In genomic region chr22:41417622-41418390, GRCh38 we compare ENCODE assay signal across 10 cellular contexts. TPM values are rescaled to one million over a fixed set of nuclear protein-coding genes. Genes with fewer than 3 reads are reported as not detected.
A peak's percentile ranks its signal among the peaks of the same experiment; 100 is the strongest.
DNase-seq lines count a peak whose midpoint lies in the region; ATAC-seq and TF ChIP-seq lines count a peak whose summit lies in the region.
"Had no signal": no experiment of that assay in that cellular context is flagged by ENCODE, and none has a peak within 500 bp of the region (broad histone marks: within the 10 kb centered on the region; RNA-seq: fewer than 3 reads in every experiment).

No MANE protein-coding gene starts in this region.

- H3K9me3 Mint-ChIP-seq in activated T-cell treated with anti-CD3 and anti-CD28 coated beads, Interleukin-2, amount 50 U/mL, for 24 hours: no peaks in the 10 kb centered on the region
- no peaks in the 10 kb centered on the region for H3K9me3 Mint-ChIP-seq in activated CD4-positive, alpha-beta T cell treated with anti-CD3 and anti-CD28 coated beads, Interleukin-2, amount 10 ng/mL, durations not matched to agents 7 days and 5 days
- H3K9me3 Mint-ChIP-seq: activated naive CD8-positive, alpha-beta T cell treated with anti-CD3 and anti-CD28 coated beads, Interleukin-2, amount 10 ng/mL, durations not matched to agents 7 days and 5 days had no signal

- peaks cover 32% of the 10 kb centered on the region for H3K36me3 Mint-ChIP-seq in activated T-cell treated with anti-CD3 and anti-CD28 coated beads, Interleukin-2, amount 50 U/mL, for 24 hours (ENCODE audit: low read depth)
- H3K36me3 Mint-ChIP-seq in activated CD4-positive, alpha-beta T cell treated with anti-CD3 and anti-CD28 coated beads, Interleukin-2, amount 10 ng/mL, durations not matched to agents 7 days and 5 days (ENCODE audit: low read depth): peaks cover 3% of the 10 kb centered on the region

- peaks cover 22% of the 10 kb centered on the region for H3K4me1 Mint-ChIP-seq in activated T-cell treated with anti-CD3 and anti-CD28 coated beads, Interleukin-2, amount 50 U/mL, for 24 hours (ENCODE audit: low read depth)
- peaks cover 15% of the 10 kb centered on the region for H3K4me1 Mint-ChIP-seq in activated CD4-positive, alpha-beta T cell treated with anti-CD3 and anti-CD28 coated beads, Interleukin-2, amount 10 ng/mL, durations not matched to agents 7 days and 5 days

- H3K27ac ChIP-seq in esophagus squamous epithelium (peak overlapping the region; percentile 49 to 88 (median 81)), thoracic aorta (peak overlapping the region; percentile 90 to 92)

- ATAC-seq in thoracic aorta (ENCODE audit: insufficient number of reproducible peaks, low FRiP score, low read depth) (peak; percentile 74), GM18519 (IDR thresholded peaks at IDR 0.05; ENCODE audit: low FRiP score, unreplicated experiment) (no peak)

- POLR2A ChIA-PET in activated CD4-positive, alpha-beta T cell treated with anti-CD3 and anti-CD28 coated beads, Interleukin-2, amount 10 ng/mL, durations not matched to agents 7 days and 5 days (lab: Charles Lee): no interaction called here

- TF ChIP-seq CTCF in esophagus squamous epithelium (IDR thresholded peaks at IDR 0.05) (no peak), thoracic aorta (IDR thresholded peaks at IDR 0.05) (no peak)

- intact Hi-C loops in esophagus squamous epithelium (cut with DNase I): no loop called here

- 47 to 66% methylated on average over 6 to 10 of the region's 13 CpGs for WGBS in esophagus squamous epithelium, 2 donors

- TF ChIP-seq POLR2A in esophagus squamous epithelium (IDR thresholded peaks at IDR 0.05): no peak

- H3K27me3 ChIP-seq in esophagus squamous epithelium: no peaks in the 10 kb centered on the region
- no peaks in the 10 kb centered on the region for H3K27me3 ChIP-seq in thoracic aorta (replicated peaks; ENCODE audit: insufficient read depth)

- CTCF ChIA-PET in activated CD4-positive, alpha-beta T cell treated with anti-CD3 and anti-CD28 coated beads, Interleukin-2, amount 10 ng/mL, durations not matched to agents 7 days and 5 days (lab: Charles Lee): interaction anchor here (0.8 to 1.3 kb wide), 4 partner anchors 8 to 110 kb away, joined by 3 to 5 read pairs (median 4); no protein-coding TSS in a partner anchor

- H3K36me3 ChIP-seq in esophagus squamous epithelium: peaks cover 0 to under 1% (median 0%) of the 10 kb centered on the region in 3 donors
- no peaks in the 10 kb centered on the region for H3K36me3 ChIP-seq in thoracic aorta

- H3K27ac Mint-ChIP-seq in activated T-cell treated with anti-CD3 and anti-CD28 coated beads, Interleukin-2, amount 50 U/mL, for 24 hours: no peak overlapping the region
- no peak overlapping the region for H3K27ac Mint-ChIP-seq in activated CD4-positive, alpha-beta T cell treated with anti-CD3 and anti-CD28 coated beads, Interleukin-2, amount 10 ng/mL, durations not matched to agents 7 days and 5 days
- H3K27ac Mint-ChIP-seq: activated naive CD8-positive, alpha-beta T cell treated with anti-CD3 and anti-CD28 coated beads, Interleukin-2, amount 10 ng/mL, durations not matched to agents 7 days and 5 days had no signal

- H3K4me3 ChIP-seq in esophagus squamous epithelium: peak overlapping the region in 1 of 4 donors; percentile 21
- H3K4me3 ChIP-seq in thoracic aorta: peak overlapping the region; percentile 49

- peaks cover 29 to 59% (median 38%) of the 10 kb centered on the region in 3 donors for H3K4me1 ChIP-seq in esophagus squamous epithelium
- H3K4me1 ChIP-seq in thoracic aorta (ENCODE audit: control insufficient read depth in 1 of 2, low read depth in 2 of 2): peaks cover 35 to 54% of the 10 kb centered on the region in 2 donors

- DNase-seq in RPMI8226: peak; percentile 50
- no peak for DNase-seq in esophagus squamous epithelium (lab: John Stamatoyannopoulos, UW)
- DNase-seq in middle frontal gyrus (ENCODE audit: extremely low spot score, low spot score): peak; percentile 90
- DNase-seq in thoracic aorta (ENCODE audit: low spot score): peak; percentile 85
- DNase-seq in activated T-cell treated with anti-CD3 and anti-CD28 coated beads, Interleukin-2, amount 50 U/mL, for 24 hours: no peak
- DNase-seq in activated CD8-positive, alpha-beta memory T cell treated with anti-CD3 and anti-CD28 coated beads for 24 hours: no peak
- no peak for DNase-seq in activated CD4-positive, alpha-beta T cell treated with anti-CD3 and anti-CD28 coated beads, Interleukin-2, amount 10 ng/mL, durations not matched to agents 7 days and 5 days
- DNase-seq: activated naive CD8-positive, alpha-beta T cell treated with anti-CD3 and anti-CD28 coated beads, Interleukin-2, amount 10 ng/mL, durations not matched to agents 7 days and 5 days; NCI-H446 treated with DMSO at 0.1 percent for 48 hours had no signal

- H3K27me3 Mint-ChIP-seq in activated T-cell treated with anti-CD3 and anti-CD28 coated beads, Interleukin-2, amount 50 U/mL, for 24 hours: no peaks in the 10 kb centered on the region
- no peaks in the 10 kb centered on the region for H3K27me3 Mint-ChIP-seq in activated CD4-positive, alpha-beta T cell treated with anti-CD3 and anti-CD28 coated beads, Interleukin-2, amount 10 ng/mL, durations not matched to agents 7 days and 5 days
- H3K27me3 Mint-ChIP-seq: activated naive CD8-positive, alpha-beta T cell treated with anti-CD3 and anti-CD28 coated beads, Interleukin-2, amount 10 ng/mL, durations not matched to agents 7 days and 5 days had no signal

- H3K4me3 Mint-ChIP-seq in activated T-cell treated with anti-CD3 and anti-CD28 coated beads, Interleukin-2, amount 50 U/mL, for 24 hours: no peak overlapping the region
- no peak overlapping the region for H3K4me3 Mint-ChIP-seq in activated CD4-positive, alpha-beta T cell treated with anti-CD3 and anti-CD28 coated beads, Interleukin-2, amount 10 ng/mL, durations not matched to agents 7 days and 5 days
- H3K4me3 Mint-ChIP-seq: activated naive CD8-positive, alpha-beta T cell treated with anti-CD3 and anti-CD28 coated beads, Interleukin-2, amount 10 ng/mL, durations not matched to agents 7 days and 5 days had no signal

- no peaks in the 10 kb centered on the region for H3K9me3 ChIP-seq in esophagus squamous epithelium
- H3K9me3 ChIP-seq in thoracic aorta: no peaks in the 10 kb centered on the region

RNA-seq across cellular contexts. Expression of gene TOB2, which starts 28.8 kb away (rescaled TPM):
- total RNA-seq in esophagus squamous epithelium (10 to 100 TPM; 15.7 to 30.5 (median 21.0) TPM), thoracic aorta (10 to 100 TPM; 45.5 to 56.5 TPM)
- 10 to 100 TPM; 31.4 to 35.1 TPM for total RNA-seq in activated CD4-positive, alpha-beta T cell treated with anti-CD3 and anti-CD28 coated beads, Interleukin-2, amount 10 ng/mL, durations not matched to agents 7 days and 5 days

RNA-seq across cellular contexts. Expression of gene TEF, which starts 36.1 kb away (rescaled TPM):
- total RNA-seq in esophagus squamous epithelium: 10 to 100 TPM in 2 of 4 donors, 1 to 10 TPM in 2; 3.0 to 17.4 (median 9.7) TPM
- 10 to 100 TPM; 21.4 to 23.1 TPM for total RNA-seq in thoracic aorta
- total RNA-seq in activated CD4-positive, alpha-beta T cell treated with anti-CD3 and anti-CD28 coated beads, Interleukin-2, amount 10 ng/mL, durations not matched to agents 7 days and 5 days: 1 to 10 TPM; 3.4 to 4.7 TPM

RNA-seq across cellular contexts. Expression of gene PHF5A, which starts 50.7 kb away (rescaled TPM):
- total RNA-seq in esophagus squamous epithelium (10 to 100 TPM; 21.5 to 47.3 (median 41.5) TPM), thoracic aorta (10 to 100 TPM; 13.8 to 28.7 TPM)
- 10 to 100 TPM; 63.6 to 64.8 TPM for total RNA-seq in activated CD4-positive, alpha-beta T cell treated with anti-CD3 and anti-CD28 coated beads, Interleukin-2, amount 10 ng/mL, durations not matched to agents 7 days and 5 days

RNA-seq across cellular contexts. Expression of gene ACO2, which starts 51.1 kb away (rescaled TPM):
- total RNA-seq in esophagus squamous epithelium (10 to 100 TPM; 83.7 to 90.4 (median 87.0) TPM), thoracic aorta (10 to 100 TPM; 52.1 to 57.8 TPM)
- 10 to 100 TPM; 73.4 to 77.9 TPM for total RNA-seq in activated CD4-positive, alpha-beta T cell treated with anti-CD3 and anti-CD28 coated beads, Interleukin-2, amount 10 ng/mL, durations not matched to agents 7 days and 5 days

Comparison
In these comparisons a context has a peak if more than half of its experiments do, and no peak if none do; other contexts are left out.
1. DNase-seq: peak in RPMI8226 (single experiment), middle frontal gyrus (single experiment) and thoracic aorta (single experiment); none in esophagus squamous epithelium (single experiment), activated T-cell treated with anti-CD3 and anti-CD28 coated beads, Interleukin-2, amount 50 U/mL, for 24 hours (single experiment), activated CD8-positive, alpha-beta memory T cell treated with anti-CD3 and anti-CD28 coated beads for 24 hours (single experiment) and activated CD4-positive, alpha-beta T cell treated with anti-CD3 and anti-CD28 coated beads, Interleukin-2, amount 10 ng/mL, durations not matched to agents 7 days and 5 days (single experiment).